In the genomic region with DNA sequence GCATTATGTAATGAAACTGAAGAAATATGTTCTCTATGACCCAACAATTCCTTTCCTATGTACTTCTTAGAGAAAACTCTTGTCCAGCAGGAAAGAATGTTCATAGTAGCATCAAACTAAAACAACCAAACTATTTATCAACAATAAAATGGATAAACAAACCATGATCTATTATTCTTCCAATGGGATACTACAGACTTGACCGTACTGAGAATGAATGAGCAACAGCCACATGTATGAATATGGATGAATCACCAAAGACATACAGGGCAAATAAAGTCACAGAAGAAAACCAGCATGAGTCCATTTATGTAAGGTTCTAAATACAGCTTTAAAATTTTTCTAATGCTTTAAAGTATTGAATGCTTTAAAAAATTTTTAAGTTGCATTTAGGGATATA, we compare ENCODE assay signal across 15 cellular contexts.
DNase-seq lines count a peak whose midpoint lies in the region; ATAC-seq, FAIRE-seq and TF ChIP-seq lines count a peak whose summit lies in the region.
"Had no signal": no experiment of that assay in that cellular context is flagged by ENCODE, and none has a peak within 500 bp of the region (broad histone marks: within the 10 kb centered on the region; RNA-seq: fewer than 3 reads in every experiment).

No MANE protein-coding gene starts in this region.

- H3K27me3 ChIP-seq in spleen (replicated peaks in 1 of 7) = no peaks in the 10 kb centered on the region

- no peak overlapping the region for H3K4me3 ChIP-seq in AG10803 (ENCODE audit: low read length)
- H3K4me3 ChIP-seq in spleen = no peak overlapping the region
- H3K4me3 ChIP-seq: lung had no signal

- no peaks in the 10 kb centered on the region for H3K9me3 ChIP-seq in spleen

- no peak for TF ChIP-seq POLR2A in H54 (IDR thresholded peaks at IDR 0.05; ENCODE audit: low read depth, low read length)
- TF ChIP-seq POLR2A in spleen (IDR thresholded peaks at IDR 0.05) = no peak

- intact Hi-C loops in spleen (cut with DNase I; ENCODE audit: low total_unique reads) = no loop called here

- 85 to 98% (median 92%) methylated on average over 1 of the region's 1 CpG for WGBS in spleen, 5 donors

- ATAC-seq in GM21737 (IDR thresholded peaks at IDR 0.05; ENCODE audit: unreplicated experiment) = no peak

- peaks cover 0 to 11% (median 0%) of the 10 kb centered on the region in 6 donors for H3K4me1 ChIP-seq in spleen

- H3K27ac ChIP-seq in spleen = no peak overlapping the region
- H3K27ac ChIP-seq: HL-60 had no signal

- DNase-seq in AG10803 (ENCODE audit: low read depth) (peak; percentile 47), H54 (ENCODE audit: insufficient read length, low spot score) (no peak), astrocyte of the hippocampus (ENCODE audit: low read depth, low spot score) (peak; percentile 11), glomerular endothelial cell (ENCODE audit: extremely low read depth, low read depth, low spot score) (peak; percentile 29), NCI-H146 treated with DMSO at 0.1 percent for 48 hours (lab: John Stamatoyannopoulos, UW; ENCODE audit: unreplicated experiment) (no peak), NOMO-1 treated with DMSO at 0.1 percent for 48 hours (lab: John Stamatoyannopoulos, UW; ENCODE audit: unreplicated experiment) (no peak), spleen (no peak)
- DNase-seq: activated CD4-positive, alpha-beta memory T cell treated with anti-CD3 and anti-CD28 coated beads, Interleukin-2, amount 10 ng/mL, durations not matched to agents 7 days and 5 days; amniotic stem cell; posterior cingulate gyrus; stimulated activated CD4-positive, alpha-beta T cell treated with anti-CD3 and anti-CD28 coated beads, Interleukin-2, amount 100 ng/mL, for 48 hours; T-helper 9 cell had no signal

- TF ChIP-seq CTCF in AG10803 (conservative IDR thresholded peaks at IDR 0.05; ENCODE audit: low read length) = no peak
- TF ChIP-seq CTCF in spleen (IDR thresholded peaks at IDR 0.05 in 8 of 11, conservative IDR thresholded peaks at IDR 0.05 in 3 of 11) = no peak

- peak; percentile 65 for FAIRE-seq in H54 (lab: Jason Lieb, UNC)

- peaks cover 0 to 87% (median 20%) of the 10 kb centered on the region in 6 donors for H3K36me3 ChIP-seq in spleen

Comparison
In these comparisons a context has a peak if more than half of its experiments do, and no peak if none do; other contexts are left out.
1. DNase-seq: peak in AG10803 (single experiment), astrocyte of the hippocampus (single experiment) and glomerular endothelial cell (single experiment); none in H54 (single experiment), NCI-H146 treated with DMSO at 0.1 percent for 48 hours (single experiment), NOMO-1 treated with DMSO at 0.1 percent for 48 hours (single experiment) and spleen (single experiment).